Comparison of ENCODE assay signal across 12 cellular contexts in the genomic region with DNA sequence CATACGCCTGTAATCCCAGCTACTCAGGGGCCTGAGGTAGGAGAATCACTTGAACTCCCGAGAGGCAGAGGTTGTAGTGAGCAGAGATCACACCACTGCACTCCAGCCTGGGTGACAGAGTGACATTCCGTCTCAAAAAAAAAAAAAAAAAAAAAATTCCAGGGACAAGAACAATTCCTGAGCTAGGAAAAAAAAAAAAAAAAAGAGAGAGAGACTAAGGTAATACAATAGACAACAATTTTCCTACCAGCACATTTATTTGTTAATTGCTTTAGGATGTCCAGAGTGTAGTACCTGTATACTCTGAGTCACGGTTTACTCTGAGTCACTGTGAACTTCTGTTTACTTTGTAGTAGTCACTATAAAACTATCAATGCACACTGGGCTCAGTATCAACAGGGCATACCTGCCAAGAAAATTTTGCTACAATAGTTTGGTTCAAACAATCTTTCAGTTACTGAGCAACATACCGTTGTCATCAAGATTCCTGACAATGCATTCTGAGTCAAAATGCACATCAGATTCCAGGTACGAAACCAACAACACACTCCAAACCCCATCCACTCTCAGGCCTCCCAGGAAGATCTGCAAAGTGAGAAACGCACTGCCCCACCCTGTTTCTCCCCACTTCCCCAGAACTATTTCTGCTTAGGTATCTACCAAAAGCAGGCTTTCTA. TPM values are rescaled to one million over a fixed set of nuclear protein-coding genes. Genes with fewer than 3 reads are reported as not detected.
A peak's percentile ranks its signal among the peaks of the same experiment; 100 is the strongest.
DNase-seq lines count a peak whose midpoint lies in the region; ATAC-seq and TF ChIP-seq lines count a peak whose summit lies in the region.
"Had no signal": no experiment of that assay in that cellular context is flagged by ENCODE, and none has a peak within 500 bp of the region (broad histone marks: within the 10 kb centered on the region; RNA-seq: fewer than 3 reads in every experiment).

No MANE protein-coding gene starts in this region.

- H3K4me3 ChIP-seq in coronary artery, result no peak overlapping the region
- H3K4me3 ChIP-seq: esophagus muscularis mucosa had no signal

- TF ChIP-seq CTCF in chondrocyte (IDR thresholded peaks at IDR 0.05) (no peak), coronary artery (IDR thresholded peaks at IDR 0.05) (no peak)

- no peaks in the 10 kb centered on the region for H3K9me3 Mint-ChIP-seq in chondrocyte (ENCODE audit: low read depth)

- peak; percentile 71 for DNase-seq in Daoy (ENCODE audit: low read depth)
- DNase-seq in LoVo (ENCODE audit: low spot score), result peak; percentile 93
- DNase-seq in chondrocyte (ENCODE audit: low spot score), result no peak
- peak; percentile 51 for DNase-seq in mucosa of gallbladder (ENCODE audit: low spot score)
- no peak for DNase-seq in coronary artery (ENCODE audit: low spot score)
- no peak for DNase-seq in activated CD8-positive, alpha-beta memory T cell treated with anti-CD3 and anti-CD28 coated beads, Interleukin-2, amount 50 U/mL, for 4 hours
- DNase-seq in activated CD4-positive, alpha-beta T cell treated with anti-CD3 and anti-CD28 coated beads, Interleukin-2, amount 50 U/mL, for 1 hour, result no peak
- DNase-seq: activated CD8-positive, alpha-beta memory T cell treated with anti-CD3 and anti-CD28 coated beads, Interleukin-2, amount 50 U/mL, for 48 hours; NCI-H2227 treated with DMSO at 0.1 percent for 48 hours had no signal

- H3K27ac Mint-ChIP-seq in chondrocyte (ENCODE audit: unreplicated experiment), result peak overlapping the region; percentile 72

- H3K4me1 Mint-ChIP-seq in chondrocyte (ENCODE audit: low read depth), result peaks cover 49% of the 10 kb centered on the region

- H3K27ac ChIP-seq in coronary artery, result no peak overlapping the region
- H3K27ac ChIP-seq: esophagus muscularis mucosa, parathyroid adenoma had no signal

- no peaks in the 10 kb centered on the region for H3K36me3 Mint-ChIP-seq in chondrocyte (ENCODE audit: low read depth)

- no peaks in the 10 kb centered on the region for H3K27me3 Mint-ChIP-seq in chondrocyte (ENCODE audit: low read depth)

- ATAC-seq in GM19351 (IDR thresholded peaks at IDR 0.05; ENCODE audit: unreplicated experiment), result no peak

- no peak overlapping the region for H3K4me3 Mint-ChIP-seq in chondrocyte (ENCODE audit: unreplicated experiment)

RNA-seq across cellular contexts. Expression of a gene that starts 28.3 kb away (rescaled TPM):
- 44.6 and 69.2 TPM in 2 replicates for total RNA-seq in Daoy (2014; rRNA removed; shearing (Covaris generic))
- total RNA-seq in chondrocyte (60.8 to 68.8 TPM (median 62.1 TPM) in 3 replicates), mucosa of gallbladder (26.7 TPM)

Comparison
In these comparisons a context has a peak if more than half of its experiments do, and no peak if none do; other contexts are left out.
1. DNase-seq: peak in Daoy (single experiment), LoVo (single experiment) and mucosa of gallbladder (single experiment); none in chondrocyte (single experiment), coronary artery (single experiment), activated CD8-positive, alpha-beta memory T cell treated with anti-CD3 and anti-CD28 coated beads, Interleukin-2, amount 50 U/mL, for 4 hours (single experiment) and activated CD4-positive, alpha-beta T cell treated with anti-CD3 and anti-CD28 coated beads, Interleukin-2, amount 50 U/mL, for 1 hour (single experiment).